10 cellular contexts compared by ENCODE assay signal in the genomic region with DNA sequence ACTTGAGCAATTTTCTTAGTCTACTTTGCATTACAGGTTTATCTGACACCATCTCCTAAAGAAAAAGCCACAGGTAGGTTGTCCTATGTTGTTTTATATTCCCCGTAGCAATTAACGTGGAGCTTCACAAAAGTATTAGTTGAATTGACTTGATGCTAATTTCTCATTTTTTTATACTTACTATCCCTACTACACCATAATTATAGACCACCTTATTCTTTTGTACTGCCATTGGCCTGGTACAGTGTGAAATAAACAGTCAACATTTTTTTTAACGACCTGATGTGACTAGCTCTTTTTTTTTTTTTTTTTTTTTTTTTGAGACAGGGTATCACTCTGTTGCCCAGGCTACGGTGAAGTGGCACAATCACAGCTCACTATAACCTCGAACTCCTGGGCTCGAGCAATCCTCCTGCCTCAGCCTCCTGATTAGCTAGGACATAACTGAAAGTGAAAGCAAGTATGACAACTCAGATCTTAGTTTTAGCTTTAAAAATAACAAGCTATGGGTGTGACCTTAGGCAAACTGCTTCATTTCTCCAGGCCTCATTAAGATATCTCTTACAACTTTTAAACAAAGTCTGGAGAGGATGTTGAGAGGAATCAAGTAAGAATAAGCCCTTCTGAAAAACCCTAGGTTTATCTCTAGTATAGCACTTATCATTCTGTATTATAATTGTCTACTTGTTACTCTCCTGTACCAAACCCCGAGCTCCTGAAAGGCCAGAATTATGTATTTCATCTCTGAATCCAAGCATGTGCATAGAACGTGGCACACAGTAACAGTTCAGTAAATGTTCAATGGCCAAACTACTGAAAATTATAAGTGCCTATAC. TPM values are rescaled to one million over a fixed set of nuclear protein-coding genes. Genes with fewer than 3 reads are reported as not detected.
DNase-seq lines count a peak whose midpoint lies in the region; ATAC-seq and TF ChIP-seq lines count a peak whose summit lies in the region.
"Had no signal": no experiment of that assay in that cellular context is flagged by ENCODE, and none has a peak within 500 bp of the region (broad histone marks: within the 10 kb centered on the region; RNA-seq: fewer than 3 reads in every experiment).

No MANE protein-coding gene starts in this region.

- no peaks in the 10 kb centered on the region for H3K9me3 Mint-ChIP-seq in activated naive CD8-positive, alpha-beta T cell (ENCODE audit: low read depth)

- peaks cover 2% of the 10 kb centered on the region for H3K36me3 Mint-ChIP-seq in activated naive CD8-positive, alpha-beta T cell

- peak overlapping the region; percentile 49 for H3K4me2 ChIP-seq in MM.1S (ENCODE audit: low read depth, low read length)

- H3K79me2 ChIP-seq in MM.1S (ENCODE audit: low read length): no peaks in the 10 kb centered on the region

- no peak overlapping the region for H3K27ac ChIP-seq in MM.1S (ENCODE audit: low read length)
- H3K27ac ChIP-seq: HL-60 had no signal

- H3K4me3 Mint-ChIP-seq in activated naive CD8-positive, alpha-beta T cell: peak overlapping the region; percentile 54

- H3K36me3 ChIP-seq in MM.1S (replicated peaks; ENCODE audit: insufficient read depth, low read length): no peaks in the 10 kb centered on the region

- H3K4me1 Mint-ChIP-seq in activated naive CD8-positive, alpha-beta T cell (ENCODE audit: low read depth): peaks cover 58% of the 10 kb centered on the region

- no peak for DNase-seq in AG10803 (ENCODE audit: low read depth)
- peak; percentile 42 for DNase-seq in MM.1S
- DNase-seq in left colon: no peak
- DNase-seq in UCSD-AML1 (lab: John Stamatoyannopoulos, UW; ENCODE audit: unreplicated experiment): no peak
- DNase-seq in NCI-H128 (lab: John Stamatoyannopoulos, UW; ENCODE audit: unreplicated experiment): no peak
- DNase-seq: midbrain had no signal

- TF ChIP-seq CTCF in AG10803 (conservative IDR thresholded peaks at IDR 0.05; ENCODE audit: low read length) (no peak), MM.1S (IDR thresholded peaks at IDR 0.05; ENCODE audit: low read length) (no peak)

- no peaks in the 10 kb centered on the region for H3K27me3 Mint-ChIP-seq in activated naive CD8-positive, alpha-beta T cell

- H3K4me1 ChIP-seq in MM.1S (ENCODE audit: low read length): peaks cover 6% of the 10 kb centered on the region

- H4K20me1 ChIP-seq in MM.1S (ENCODE audit: insufficient read depth, low read length): no peaks in the 10 kb centered on the region

- H3K9me3 ChIP-seq in MM.1S (replicated peaks; ENCODE audit: insufficient read depth, low read length): no peaks in the 10 kb centered on the region

- peak overlapping the region; percentile 81 for H3K27ac Mint-ChIP-seq in activated naive CD8-positive, alpha-beta T cell

- H2AFZ ChIP-seq in MM.1S (ENCODE audit: low read length): no peak overlapping the region

- H3F3A ChIP-seq in MM.1S (ENCODE audit: insufficient read depth, low read length): no peaks in the 10 kb centered on the region

- intact Hi-C loops in left colon (cut with DNase I, micrococcal nuclease): no loop called here

- ATAC-seq in left colon: peak; percentile 60
- ATAC-seq in HG03280 (IDR thresholded peaks at IDR 0.05; ENCODE audit: unreplicated experiment): no peak
- no peak for ATAC-seq in esophagus mucosa

- H3K9me2 ChIP-seq in MM.1S (replicated peaks; ENCODE audit: insufficient read depth, low read length): no peaks in the 10 kb centered on the region

- no peaks in the 10 kb centered on the region for H3K27me3 ChIP-seq in MM.1S (replicated peaks; ENCODE audit: insufficient read depth, low read length)

- peak overlapping the region; percentile 8 for H3K4me3 ChIP-seq in AG10803 (ENCODE audit: low read length)
- H3K4me3 ChIP-seq in MM.1S (ENCODE audit: low read length): no peak overlapping the region

- no peak overlapping the region for H3K9ac ChIP-seq in MM.1S (ENCODE audit: low read length)

RNA-seq across cellular contexts. Expression of a gene that starts 49.5 kb away (rescaled TPM):
- total RNA-seq in left colon: 10 to 100 TPM; 43.7 to 57.8 TPM
- 17.1 TPM for total RNA-seq in esophagus mucosa
